8 cellular contexts compared by ENCODE assay signal in genomic region chr6:79868098-79868722, GRCh38.
DNase-seq lines count a peak whose midpoint lies in the region; ATAC-seq and TF ChIP-seq lines count a peak whose summit lies in the region.

No MANE protein-coding gene starts in this region.

- no peaks in the 10 kb centered on the region for H3K27me3 ChIP-seq in DND-41 (ENCODE audit: insufficient read depth, low read length, poor library complexity)
- no peaks in the 10 kb centered on the region for H3K27me3 ChIP-seq in endocrine pancreas (ENCODE audit: control insufficient read depth, insufficient read depth, low read length)
- no peaks in the 10 kb centered on the region for H3K27me3 ChIP-seq in mesendoderm (ENCODE audit: insufficient read depth, low read length, poor library complexity)

- DNase-seq in DND-41 (peak; percentile 52), NCI-H1436 (lab: John Stamatoyannopoulos, UW) (peak; percentile 85), SK-N-MC (ENCODE audit: low read depth, low spot score) (peak; percentile 81), mesendoderm (peak; percentile 90)

- peak overlapping the region; percentile 28 for H3K56ac ChIP-seq in mesendoderm (ENCODE audit: low read length)

- no peaks in the 10 kb centered on the region for H4K20me1 ChIP-seq in DND-41 (ENCODE audit: insufficient read depth, low read length)

- no peak overlapping the region for H2AK5ac ChIP-seq in mesendoderm (ENCODE audit: low read length)

- no peak overlapping the region for H3K4me3 ChIP-seq in DND-41 (ENCODE audit: low read depth in 1 of 2, low read length in 2 of 2)
- H3K4me3 ChIP-seq in SK-N-MC: peak overlapping the region; percentile 74
- H3K4me3 ChIP-seq in endocrine pancreas (ENCODE audit: control insufficient read depth, insufficient read depth, low read length): peak overlapping the region; percentile 72
- H3K4me3 ChIP-seq in mesendoderm (ENCODE audit: low read length): no peak overlapping the region

- no peak overlapping the region for H2BK120ac ChIP-seq in mesendoderm (ENCODE audit: low read depth, low read length)

- H3K9ac ChIP-seq in DND-41 (ENCODE audit: low read depth, low read length) (no peak overlapping the region), SK-N-MC (ENCODE audit: insufficient read length) (peak overlapping the region; percentile 69), endocrine pancreas (ENCODE audit: control insufficient read depth, insufficient read depth, low read length) (peak overlapping the region; percentile 24), mesendoderm (ENCODE audit: low read length) (peak overlapping the region; percentile 21)

- H2BK15ac ChIP-seq in mesendoderm (replicated peaks; ENCODE audit: low read depth): no peak overlapping the region

- no peaks in the 10 kb centered on the region for H3K79me1 ChIP-seq in mesendoderm (ENCODE audit: low read length)

- H4K5ac ChIP-seq in mesendoderm (ENCODE audit: low read length): no peak overlapping the region

- H2AFZ ChIP-seq in DND-41 (ENCODE audit: low read depth, low read length): peak overlapping the region; percentile 48

- no CpG with 5 or more reads among the region's 12 CpGs for WGBS in mesendoderm (ENCODE audit: extremely low coverage, insufficient coverage, low lambda C conversion rate)

- ATAC-seq in DND-41 (ENCODE audit: insufficient read depth, low read depth): no peak
- peak; percentile 29 for ATAC-seq in GM21576 (IDR thresholded peaks at IDR 0.05; ENCODE audit: unreplicated experiment)
- no peak for ATAC-seq in GM19467 (IDR thresholded peaks at IDR 0.05; ENCODE audit: unreplicated experiment)
- no peak for ATAC-seq in HG03280 (IDR thresholded peaks at IDR 0.05; ENCODE audit: unreplicated experiment)

- no peak overlapping the region for H3K4ac ChIP-seq in mesendoderm (ENCODE audit: low read depth, low read length)

- no peak overlapping the region for H3K23ac ChIP-seq in mesendoderm (ENCODE audit: low read length)

- H3K4me1 ChIP-seq in DND-41 (ENCODE audit: insufficient read depth, low read length): peaks cover 24% of the 10 kb centered on the region
- H3K4me1 ChIP-seq in endocrine pancreas (ENCODE audit: control insufficient read depth, insufficient read depth, low read length): peaks cover 6% of the 10 kb centered on the region
- H3K4me1 ChIP-seq in mesendoderm (ENCODE audit: control insufficient read depth, low read depth, low read length): peaks cover 6% of the 10 kb centered on the region

- H3K18ac ChIP-seq in mesendoderm (ENCODE audit: low read length): no peak overlapping the region

- H2BK5ac ChIP-seq in mesendoderm (ENCODE audit: low read length): no peak overlapping the region

- no peak overlapping the region for H3K27ac ChIP-seq in DND-41 (ENCODE audit: low read length)
- no peak overlapping the region for H3K27ac ChIP-seq in SK-N-MC
- H3K27ac ChIP-seq in mesendoderm (ENCODE audit: low read depth, low read length): no peak overlapping the region

- H3K4me2 ChIP-seq in DND-41 (ENCODE audit: insufficient read depth, low read length) (peak overlapping the region; percentile 34; the same call in 1 of the 2 replicates), mesendoderm (ENCODE audit: low read length) (no peak overlapping the region)

- H4K8ac ChIP-seq in mesendoderm (ENCODE audit: low read depth, low read length): no peak overlapping the region

- H3K9me3 ChIP-seq in DND-41 (ENCODE audit: insufficient read depth, low read length, severe bottlenecking) (no peaks in the 10 kb centered on the region), SK-N-MC (ENCODE audit: low read depth, low read length) (no peaks in the 10 kb centered on the region), endocrine pancreas (ENCODE audit: control insufficient read depth, low read length) (no peaks in the 10 kb centered on the region)

- peak; percentile 80 for TF ChIP-seq CTCF in DND-41 (IDR thresholded peaks at IDR 0.05; ENCODE audit: borderline replicate concordance, extremely low read depth, low read length, poor library complexity, severe bottlenecking)

- H3K79me2 ChIP-seq in DND-41 (ENCODE audit: insufficient read depth, low read length): no peaks in the 10 kb centered on the region
- no peaks in the 10 kb centered on the region for H3K79me2 ChIP-seq in mesendoderm (ENCODE audit: control insufficient read depth, insufficient read depth, low read length)

- H3K36me3 ChIP-seq in DND-41 (ENCODE audit: insufficient read depth, low read length) (no peaks in the 10 kb centered on the region), SK-N-MC (ENCODE audit: insufficient read depth, low read length) (no peaks in the 10 kb centered on the region), endocrine pancreas (ENCODE audit: control insufficient read depth, insufficient read depth, low read length) (no peaks in the 10 kb centered on the region), mesendoderm (ENCODE audit: control insufficient read depth, insufficient read depth, low read length) (no peaks in the 10 kb centered on the region)

Comparison
In these comparisons a context has a peak if more than half of its experiments do, and no peak if none do; other contexts are left out.
1. H3K4me3 ChIP-seq: peak in SK-N-MC (single experiment) and endocrine pancreas (single experiment); none in DND-41 (0 of 2) and mesendoderm (single experiment).
2. Peak in every context shown above with its lines, with median percentiles within 50 percentile points of each other: DNase-seq.